In the genomic region with DNA sequence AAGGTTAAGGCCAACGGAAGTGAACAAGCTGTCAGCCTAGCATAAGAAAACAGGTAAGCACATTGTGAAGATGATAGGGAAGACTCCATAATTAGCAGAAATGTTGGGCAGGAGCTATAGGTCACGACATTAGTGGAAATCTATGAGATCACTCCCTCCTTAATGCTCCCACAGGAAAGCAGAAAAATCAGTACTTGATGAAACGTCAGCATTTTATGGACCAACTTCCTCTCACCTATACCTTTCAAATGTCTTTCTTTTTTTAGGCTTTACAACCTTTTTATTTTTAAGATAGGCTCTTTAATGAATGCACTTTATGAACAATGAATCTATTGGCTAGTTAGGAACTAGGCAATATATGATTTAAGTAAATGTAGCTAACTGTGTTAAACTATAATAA, we compare ENCODE assay signal across 3 cellular contexts.
TF ChIP-seq lines count a peak whose summit lies in the region.

No MANE protein-coding gene starts in this region.

TF ChIP-seq in A549, 52 proteins besides CTCF, POLR2A, EP300 and RAD21:
- TF ChIP-seq TFCP2L1 (CRISPR knock-in tag; IDR thresholded peaks at IDR 0.05) (no peak), HOXB5 (CRISPR knock-in tag; IDR thresholded peaks at IDR 0.05) (no peak), RNF2 (IDR thresholded peaks at IDR 0.05; ENCODE audit: borderline replicate concordance, low read depth) (no peak), MAZ (IDR thresholded peaks at IDR 0.05; ENCODE audit: borderline replicate concordance, low read depth, low read length) (no peak), MAFK (IDR thresholded peaks at IDR 0.05; ENCODE audit: partially characterized antibody) (peak; percentile 49), SMC3 (IDR thresholded peaks at IDR 0.05) (no peak)
- TF ChIP-seq, protein P1, sequence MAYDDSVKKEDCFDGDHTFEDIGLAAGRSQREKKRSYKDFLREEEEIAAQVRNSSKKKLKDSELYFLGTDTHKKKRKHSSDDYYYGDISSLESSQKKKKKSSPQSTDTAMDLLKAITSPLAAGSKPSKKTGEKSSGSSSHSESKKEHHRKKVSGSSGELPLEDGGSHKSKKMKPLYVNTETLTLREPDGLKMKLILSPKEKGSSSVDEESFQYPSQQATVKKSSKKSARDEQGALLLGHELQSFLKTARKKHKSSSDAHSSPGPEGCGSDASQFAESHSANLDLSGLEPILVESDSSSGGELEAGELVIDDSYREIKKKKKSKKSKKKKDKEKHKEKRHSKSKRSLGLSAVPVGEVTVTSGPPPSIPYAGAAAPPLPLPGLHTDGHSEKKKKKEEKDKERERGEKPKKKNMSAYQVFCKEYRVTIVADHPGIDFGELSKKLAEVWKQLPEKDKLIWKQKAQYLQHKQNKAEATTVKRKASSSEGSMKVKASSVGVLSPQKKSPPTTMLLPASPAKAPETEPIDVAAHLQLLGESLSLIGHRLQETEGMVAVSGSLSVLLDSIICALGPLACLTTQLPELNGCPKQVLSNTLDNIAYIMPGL (CRISPR knock-in tag; IDR thresholded peaks at IDR 0.05; ENCODE audit: borderline replicate concordance): no peak

TF ChIP-seq in GM23338, 12 proteins besides CTCF, POLR2A, EP300 and RAD21:
- TF ChIP-seq, protein P2, sequence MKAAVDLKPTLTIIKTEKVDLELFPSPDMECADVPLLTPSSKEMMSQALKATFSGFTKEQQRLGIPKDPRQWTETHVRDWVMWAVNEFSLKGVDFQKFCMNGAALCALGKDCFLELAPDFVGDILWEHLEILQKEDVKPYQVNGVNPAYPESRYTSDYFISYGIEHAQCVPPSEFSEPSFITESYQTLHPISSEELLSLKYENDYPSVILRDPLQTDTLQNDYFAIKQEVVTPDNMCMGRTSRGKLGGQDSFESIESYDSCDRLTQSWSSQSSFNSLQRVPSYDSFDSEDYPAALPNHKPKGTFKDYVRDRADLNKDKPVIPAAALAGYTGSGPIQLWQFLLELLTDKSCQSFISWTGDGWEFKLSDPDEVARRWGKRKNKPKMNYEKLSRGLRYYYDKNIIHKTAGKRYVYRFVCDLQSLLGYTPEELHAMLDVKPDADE (IDR thresholded peaks at IDR 0.05): no peak
- TF ChIP-seq, protein P3, sequence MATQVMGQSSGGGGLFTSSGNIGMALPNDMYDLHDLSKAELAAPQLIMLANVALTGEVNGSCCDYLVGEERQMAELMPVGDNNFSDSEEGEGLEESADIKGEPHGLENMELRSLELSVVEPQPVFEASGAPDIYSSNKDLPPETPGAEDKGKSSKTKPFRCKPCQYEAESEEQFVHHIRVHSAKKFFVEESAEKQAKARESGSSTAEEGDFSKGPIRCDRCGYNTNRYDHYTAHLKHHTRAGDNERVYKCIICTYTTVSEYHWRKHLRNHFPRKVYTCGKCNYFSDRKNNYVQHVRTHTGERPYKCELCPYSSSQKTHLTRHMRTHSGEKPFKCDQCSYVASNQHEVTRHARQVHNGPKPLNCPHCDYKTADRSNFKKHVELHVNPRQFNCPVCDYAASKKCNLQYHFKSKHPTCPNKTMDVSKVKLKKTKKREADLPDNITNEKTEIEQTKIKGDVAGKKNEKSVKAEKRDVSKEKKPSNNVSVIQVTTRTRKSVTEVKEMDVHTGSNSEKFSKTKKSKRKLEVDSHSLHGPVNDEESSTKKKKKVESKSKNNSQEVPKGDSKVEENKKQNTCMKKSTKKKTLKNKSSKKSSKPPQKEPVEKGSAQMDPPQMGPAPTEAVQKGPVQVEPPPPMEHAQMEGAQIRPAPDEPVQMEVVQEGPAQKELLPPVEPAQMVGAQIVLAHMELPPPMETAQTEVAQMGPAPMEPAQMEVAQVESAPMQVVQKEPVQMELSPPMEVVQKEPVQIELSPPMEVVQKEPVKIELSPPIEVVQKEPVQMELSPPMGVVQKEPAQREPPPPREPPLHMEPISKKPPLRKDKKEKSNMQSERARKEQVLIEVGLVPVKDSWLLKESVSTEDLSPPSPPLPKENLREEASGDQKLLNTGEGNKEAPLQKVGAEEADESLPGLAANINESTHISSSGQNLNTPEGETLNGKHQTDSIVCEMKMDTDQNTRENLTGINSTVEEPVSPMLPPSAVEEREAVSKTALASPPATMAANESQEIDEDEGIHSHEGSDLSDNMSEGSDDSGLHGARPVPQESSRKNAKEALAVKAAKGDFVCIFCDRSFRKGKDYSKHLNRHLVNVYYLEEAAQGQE (IDR thresholded peaks at IDR 0.05; ENCODE audit: unreplicated experiment): no peak

TF ChIP-seq in K562, 482 proteins besides CTCF, POLR2A, EP300 and RAD21:
- TF ChIP-seq ZEB2 (IDR thresholded peaks at IDR 0.05) (no peak), C11orf30 (IDR thresholded peaks at IDR 0.05; ENCODE audit: low read depth) (peak; percentile 23; the same call in 1 of the 2 replicates), MAFF (IDR thresholded peaks at IDR 0.05; ENCODE audit: low read length) (peak; percentile 30; the same call in 1 of the 2 replicates), ZNF316 (IDR thresholded peaks at IDR 0.05) (peak; percentile 46; the same call in 1 of the 2 replicates)
TF ChIP-seq in K562: peak in this region for 3.
